ENCODE assay signal across 8 cellular contexts in genomic region chr11:104968365-104968855, GRCh38. TPM values are rescaled to one million over a fixed set of nuclear protein-coding genes. Genes with fewer than 3 reads are reported as not detected.
A peak's percentile ranks its signal among the peaks of the same experiment; 100 is the strongest.
DNase-seq lines count a peak whose midpoint lies in the region; ATAC-seq, FAIRE-seq and TF ChIP-seq lines count a peak whose summit lies in the region.

TSS of gene CASP4 (minus strand) at chr11:104968574. CDS start at chr11:104968525, 49 bp downstream.

- FAIRE-seq in RCC 7860 (lab: Jason Lieb, UNC) = peak; percentile 15
- FAIRE-seq in colon (lab: Jason Lieb, UNC) = peak; percentile 81

- no peak for TF ChIP-seq CTCF in upper lobe of left lung (IDR thresholded peaks at IDR 0.05)

- H3K4me1 ChIP-seq in upper lobe of left lung = peaks cover 21 to 35% (median 23%) of the 10 kb centered on the region in 4 donors

- H3K9me3 ChIP-seq in upper lobe of left lung = peaks cover 0 to 3% (median 0%) of the 10 kb centered on the region in 4 donors

- ATAC-seq in GM19372 (IDR thresholded peaks at IDR 0.05; ENCODE audit: low read depth, unreplicated experiment) = peak; percentile 89
- ATAC-seq in HG03460 (IDR thresholded peaks at IDR 0.05; ENCODE audit: unreplicated experiment) = peak; percentile 92
- peak; percentile 85 to 93 for ATAC-seq in upper lobe of left lung (ENCODE audit: low FRiP score in 2 of 2)

- DNase-seq in DMS53 (lab: John Stamatoyannopoulos, UW) (peak; percentile 67), RCC 7860 (ENCODE audit: low spot score) (peak; percentile 45), lung microvascular endothelial cell (ENCODE audit: low read depth in 2 of 2) (peak; percentile 92 to 94), upper lobe of left lung (peak in 1 of 2 donors; percentile 36), 8988T (no peak)

- H3K27ac ChIP-seq in upper lobe of left lung = peak within 1 kb of the TSS; percentile 88 to 93 (median 90)

- peak in 3 of 4 donors; percentile 36 to 82 (median 47) for TF ChIP-seq POLR2A in upper lobe of left lung (IDR thresholded peaks at IDR 0.05)

- WGBS in upper lobe of left lung, 2 donors = 0 to 1% methylated on average over 4 of the region's 4 CpGs

- TF ChIP-seq EP300 in upper lobe of left lung (IDR thresholded peaks at IDR 0.05) = peak; percentile 67 to 90 (median 86)

- no peaks in the 10 kb centered on the region for H3K27me3 ChIP-seq in upper lobe of left lung

- peak within 1 kb of the TSS; percentile 31 to 58 (median 49) for H3K4me3 ChIP-seq in upper lobe of left lung

- no peaks in the 10 kb centered on the region for H3K36me3 ChIP-seq in upper lobe of left lung

RNA-seq across cellular contexts. Expression of gene CASP4, which starts in this region (rescaled TPM):
- total RNA-seq in lung microvascular endothelial cell (162 and 200 TPM in 2 replicates), upper lobe of left lung (100 to 1,000 TPM in 4 of 6 donors, 10 to 100 TPM in 2; 86.7 to 157 (median 104) TPM)
